ENCODE assay signal across 2 cellular contexts in the genomic region with DNA sequence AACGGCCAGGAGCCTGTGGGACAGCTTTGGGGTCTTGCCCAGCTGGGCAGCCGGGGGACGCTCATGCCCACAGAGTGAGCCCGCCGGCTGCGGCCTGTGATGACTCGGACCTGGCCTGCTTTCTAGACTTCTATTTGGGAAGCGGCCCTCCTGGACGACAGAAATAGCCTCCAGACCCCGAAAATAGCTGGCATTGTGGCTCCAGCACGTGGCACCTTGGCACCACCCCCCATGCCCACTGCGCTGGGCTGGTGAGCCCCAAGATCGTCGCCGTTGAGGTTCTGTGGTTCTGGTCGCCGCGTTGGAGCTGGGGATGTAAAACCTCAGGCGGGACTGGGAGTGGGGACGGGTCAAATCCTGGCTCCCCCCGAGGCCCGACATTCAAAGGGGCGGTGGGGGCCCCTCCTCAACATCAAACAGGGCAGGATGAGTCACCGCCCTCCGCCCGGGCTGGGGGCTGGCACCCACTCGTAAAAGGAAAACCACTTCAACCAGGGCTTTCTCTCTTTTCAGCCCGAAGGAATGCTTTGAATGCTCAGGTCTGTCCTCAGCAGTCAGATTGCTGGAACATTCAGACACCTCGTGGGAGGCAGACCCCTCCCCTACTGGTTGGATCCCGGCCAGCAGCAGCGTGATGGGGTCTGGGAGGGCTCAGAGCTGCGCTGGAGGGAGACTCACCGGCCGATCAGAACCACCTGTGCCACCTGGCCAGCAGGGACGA.
TF ChIP-seq lines count a peak whose summit lies in the region.

No MANE protein-coding gene starts in this region.

TF ChIP-seq in HCT116, 20 proteins besides CTCF, POLR2A, EP300 and RAD21:
- no peak for TF ChIP-seq ZFX (IDR thresholded peaks at IDR 0.05)
- no peak for TF ChIP-seq ZNF274 (IDR thresholded peaks at IDR 0.05; ENCODE audit: low read depth, low read length)
- TF ChIP-seq CBX3 (IDR thresholded peaks at IDR 0.05; ENCODE audit: low read depth): 0 out of 2 replicates have a peak, but pooled peaks have one; percentile 31
- TF ChIP-seq EGR1 (IDR thresholded peaks at IDR 0.05; ENCODE audit: low read depth): no peak; the same call in 1 of the 2 replicates
- TF ChIP-seq SP1 (IDR thresholded peaks at IDR 0.05; ENCODE audit: low read depth): no peak; the same call in 1 of the 2 replicates
- TF ChIP-seq ELF1 (IDR thresholded peaks at IDR 0.05; ENCODE audit: borderline replicate concordance, low read depth): no peak
- TF ChIP-seq CEBPB (IDR thresholded peaks at IDR 0.05; ENCODE audit: low read depth): no peak
- TF ChIP-seq TCF7L2 (IDR thresholded peaks at IDR 0.05; ENCODE audit: borderline replicate concordance, extremely low read depth, insufficient read depth, insufficient read length): peak; percentile 83
- TF ChIP-seq, protein P1, sequence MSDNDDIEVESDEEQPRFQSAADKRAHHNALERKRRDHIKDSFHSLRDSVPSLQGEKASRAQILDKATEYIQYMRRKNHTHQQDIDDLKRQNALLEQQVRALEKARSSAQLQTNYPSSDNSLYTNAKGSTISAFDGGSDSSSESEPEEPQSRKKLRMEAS (IDR thresholded peaks at IDR 0.05): peak; percentile 77; the same call in 1 of the 2 replicates

TF ChIP-seq in K562, 482 proteins besides CTCF, POLR2A, EP300 and RAD21:
- TF ChIP-seq, protein P1 (CRISPR knock-in tag; IDR thresholded peaks at IDR 0.05): 0 out of 2 replicates have a peak, but pooled peaks have one; percentile 18
- TF ChIP-seq, protein P2, sequence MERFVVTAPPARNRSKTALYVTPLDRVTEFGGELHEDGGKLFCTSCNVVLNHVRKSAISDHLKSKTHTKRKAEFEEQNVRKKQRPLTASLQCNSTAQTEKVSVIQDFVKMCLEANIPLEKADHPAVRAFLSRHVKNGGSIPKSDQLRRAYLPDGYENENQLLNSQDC (CRISPR knock-in tag; IDR thresholded peaks at IDR 0.05): no peak
- TF ChIP-seq NFIC (IDR thresholded peaks at IDR 0.05) (peak; percentile 60), SPI1 (IDR thresholded peaks at IDR 0.05; ENCODE audit: borderline replicate concordance, low read depth, low read length) (no peak), ZNF699 (CRISPR knock-in tag; IDR thresholded peaks at IDR 0.05; ENCODE audit: insufficient replicate concordance) (no peak), HNRNPL (IDR thresholded peaks at IDR 0.05; ENCODE audit: low read depth, low read length) (peak; percentile 48; the same call in 1 of the 2 replicates)
- TF ChIP-seq, protein P3, sequence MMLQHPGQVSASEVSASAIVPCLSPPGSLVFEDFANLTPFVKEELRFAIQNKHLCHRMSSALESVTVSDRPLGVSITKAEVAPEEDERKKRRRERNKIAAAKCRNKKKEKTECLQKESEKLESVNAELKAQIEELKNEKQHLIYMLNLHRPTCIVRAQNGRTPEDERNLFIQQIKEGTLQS (IDR thresholded peaks at IDR 0.05): peak; percentile 11; the same call in 1 of the 2 replicates
- TF ChIP-seq, protein P3 (CRISPR knock-in tag; conservative IDR thresholded peaks at IDR 0.05): no peak
- TF ChIP-seq, protein P4, sequence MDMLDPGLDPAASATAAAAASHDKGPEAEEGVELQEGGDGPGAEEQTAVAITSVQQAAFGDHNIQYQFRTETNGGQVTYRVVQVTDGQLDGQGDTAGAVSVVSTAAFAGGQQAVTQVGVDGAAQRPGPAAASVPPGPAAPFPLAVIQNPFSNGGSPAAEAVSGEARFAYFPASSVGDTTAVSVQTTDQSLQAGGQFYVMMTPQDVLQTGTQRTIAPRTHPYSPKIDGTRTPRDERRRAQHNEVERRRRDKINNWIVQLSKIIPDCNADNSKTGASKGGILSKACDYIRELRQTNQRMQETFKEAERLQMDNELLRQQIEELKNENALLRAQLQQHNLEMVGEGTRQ (CRISPR knock-in tag; IDR thresholded peaks at IDR 0.05): no peak
